ENCODE assay signal across 8 cellular contexts in genomic region chr14:99995700-99996356, GRCh38.
DNase-seq lines count a peak whose midpoint lies in the region; ATAC-seq and TF ChIP-seq lines count a peak whose summit lies in the region.

No MANE protein-coding gene starts in this region.

- H3K4me1 Mint-ChIP-seq in progenitor cell of endocrine pancreas (ENCODE audit: low read depth), result peaks cover 4% of the 10 kb centered on the region

- H3K27me3 Mint-ChIP-seq in progenitor cell of endocrine pancreas, result no peaks in the 10 kb centered on the region

- no peaks in the 10 kb centered on the region for H3K36me3 ChIP-seq in BE2C

- H3K27ac Mint-ChIP-seq in progenitor cell of endocrine pancreas, result no peak overlapping the region

- H3K4me3 Mint-ChIP-seq in progenitor cell of endocrine pancreas (ENCODE audit: low read depth), result no peak overlapping the region

- peaks cover 15% of the 10 kb centered on the region for H3K9me3 Mint-ChIP-seq in progenitor cell of endocrine pancreas (ENCODE audit: low read depth)

- H3K4me3 ChIP-seq in BE2C (ENCODE audit: low read depth, low read length), result no peak overlapping the region
- no peak overlapping the region for H3K4me3 ChIP-seq in fibroblast of the aortic adventitia (ENCODE audit: low read depth, low read length)

- peaks cover 16% of the 10 kb centered on the region for H3K36me3 Mint-ChIP-seq in progenitor cell of endocrine pancreas (ENCODE audit: insufficient read depth)

- peak; percentile 98 for ATAC-seq in GM18873 (IDR thresholded peaks at IDR 0.05; ENCODE audit: low FRiP score, unreplicated experiment)
- ATAC-seq in HG03066 (IDR thresholded peaks at IDR 0.05; ENCODE audit: low read depth, unreplicated experiment), result peak; percentile 97

- H3K9me3 ChIP-seq in BE2C, result no peaks in the 10 kb centered on the region

- no peaks in the 10 kb centered on the region for H3K27me3 ChIP-seq in BE2C

- no peaks in the 10 kb centered on the region for H3K4me1 ChIP-seq in BE2C

- peak; percentile 71 for DNase-seq in BE2C
- peak; percentile 68 for DNase-seq in OCI-M1 (lab: John Stamatoyannopoulos, UW)
- peak; percentile 60 for DNase-seq in activated T-cell treated with anti-CD3 and anti-CD28 coated beads for 4 hours
- DNase-seq in fibroblast of the aortic adventitia (ENCODE audit: low read depth), result peak; percentile 59
- no peak for DNase-seq in progenitor cell of endocrine pancreas (ENCODE audit: low spot score, unreplicated experiment)
- no peak for DNase-seq in NCI-H187 (lab: John Stamatoyannopoulos, UW)

- TF ChIP-seq CTCF in BE2C (IDR thresholded peaks at IDR 0.05; ENCODE audit: low read depth, low read length), result peak; percentile 89
- peak; percentile 93 for TF ChIP-seq CTCF in fibroblast of the aortic adventitia (IDR thresholded peaks at IDR 0.05; ENCODE audit: insufficient read depth, low read length)
- TF ChIP-seq CTCF in progenitor cell of endocrine pancreas (IDR thresholded peaks at IDR 0.05; ENCODE audit: unreplicated experiment), result peak; percentile 63

Comparison
In these comparisons a context has a peak if more than half of its experiments do, and no peak if none do; other contexts are left out.
1. DNase-seq: peak in BE2C (single experiment), OCI-M1 (single experiment), activated T-cell treated with anti-CD3 and anti-CD28 coated beads for 4 hours (single experiment) and fibroblast of the aortic adventitia (single experiment); none in progenitor cell of endocrine pancreas (single experiment) and NCI-H187 (0 of 2).
2. Peak in every context shown above with its lines, with median percentiles within 50 percentile points of each other: CTCF ChIP-seq.